7 cellular contexts compared by ENCODE assay signal in genomic region chr17:75941442-75941819, GRCh38. TPM values are rescaled to one million over a fixed set of nuclear protein-coding genes. Genes with fewer than 3 reads are reported as not detected.
A peak's percentile ranks its signal among the peaks of the same experiment; 100 is the strongest.
DNase-seq lines count a peak whose midpoint lies in the region; ATAC-seq and TF ChIP-seq lines count a peak whose summit lies in the region.

No MANE protein-coding gene starts in this region.

- H3K4me3 ChIP-seq in iPS-18a (ENCODE audit: low read length): peak overlapping the region; percentile 81

- TF ChIP-seq CTCF in HFFc6 (IDR thresholded peaks at IDR 0.05) (no peak), activated B cell treated with CpG ODN at 0.5 μM for 24 hours (IDR thresholded peaks at IDR 0.05) (no peak)

- no peaks in the 10 kb centered on the region for H3K36me3 Mint-ChIP-seq in HFFc6 (ENCODE audit: low read depth)
- H3K36me3 Mint-ChIP-seq in activated B cell treated with CpG ODN at 0.5 μM for 24 hours (ENCODE audit: low read depth): peaks cover 8% of the 10 kb centered on the region
- no peaks in the 10 kb centered on the region for H3K36me3 Mint-ChIP-seq in stimulated activated memory B cell treated with anti-CD40 and anti-IgM and Interleukin-4, amounts not matched to agents 10 μg/mL and 1 μg/mL and 100 μg/mL, for 72 hours

- ATAC-seq in activated B cell treated with CpG ODN at 0.5 μM for 24 hours (ENCODE audit: low read depth): no peak
- no peak for ATAC-seq in stimulated activated memory B cell treated with anti-CD40 and anti-IgM and Interleukin-4, amounts not matched to agents 10 μg/mL and 1 μg/mL and 100 μg/mL, for 72 hours

- peaks cover 5% of the 10 kb centered on the region for H3K27me3 Mint-ChIP-seq in HFFc6 (ENCODE audit: insufficient read depth)
- no peaks in the 10 kb centered on the region for H3K27me3 Mint-ChIP-seq in activated B cell treated with CpG ODN at 0.5 μM for 24 hours
- H3K27me3 Mint-ChIP-seq in stimulated activated memory B cell treated with anti-CD40 and anti-IgM and Interleukin-4, amounts not matched to agents 10 μg/mL and 1 μg/mL and 100 μg/mL, for 72 hours: no peaks in the 10 kb centered on the region

- no peaks in the 10 kb centered on the region for H3K27me3 ChIP-seq in iPS-18a (ENCODE audit: control insufficient read depth, insufficient read depth, low read length)

- peaks cover 4% of the 10 kb centered on the region for H3K4me1 ChIP-seq in iPS-18a (ENCODE audit: control insufficient read depth, low read depth, low read length)

- CTCF ChIA-PET in activated B cell treated with CpG ODN at 0.5 μM for 24 hours (lab: Charles Lee): interaction anchor here (1.4 kb wide), 1 partner anchor 64 kb away, joined by 5 read pairs; no protein-coding TSS in a partner anchor

- intact Hi-C loops in activated B cell treated with CpG ODN at 0.5 μM for 24 hours (cut with micrococcal nuclease): loop anchor here (1.0 to 2.0 kb wide), 4 partner anchors 36 to 511 kb away; partner anchors contain the start of genes ACOX1, TEN1, UBE2O and WBP2

- no peaks in the 10 kb centered on the region for H3K9me3 ChIP-seq in iPS-18a (ENCODE audit: control insufficient read depth, low read depth, low read length)

- peak overlapping the region; percentile 55 for H3K9ac ChIP-seq in iPS-18a (ENCODE audit: low read length)

- H3K36me3 ChIP-seq in iPS-18a (ENCODE audit: control insufficient read depth, low read depth, low read length): peaks cover 12% of the 10 kb centered on the region

- H3K27ac Mint-ChIP-seq in HFFc6 (peak overlapping the region; percentile 94), activated B cell treated with CpG ODN at 0.5 μM for 24 hours (peak overlapping the region; percentile 61)
- no peak overlapping the region for H3K27ac Mint-ChIP-seq in stimulated activated memory B cell treated with anti-CD40 and anti-IgM and Interleukin-4, amounts not matched to agents 10 μg/mL and 1 μg/mL and 100 μg/mL, for 72 hours

- H3K4me3 Mint-ChIP-seq in HFFc6 (peak overlapping the region; percentile 95), activated B cell treated with CpG ODN at 0.5 μM for 24 hours (peak overlapping the region; percentile 86)
- peak overlapping the region; percentile 81 for H3K4me3 Mint-ChIP-seq in stimulated activated memory B cell treated with anti-CD40 and anti-IgM and Interleukin-4, amounts not matched to agents 10 μg/mL and 1 μg/mL and 100 μg/mL, for 72 hours

- POLR2A ChIA-PET in activated B cell treated with CpG ODN at 0.5 μM for 24 hours (lab: Charles Lee): interaction anchor here (0.6 to 1.7 kb wide), 10 partner anchors 16 to 730 kb away, joined by 3 to 6 read pairs (median 3); partner anchors contain the start of genes ACOX1, MRPL38, SRP68 and TEN1

- H3K4me1 Mint-ChIP-seq in HFFc6 (ENCODE audit: low read depth): peaks cover 17% of the 10 kb centered on the region
- H3K4me1 Mint-ChIP-seq in activated B cell treated with CpG ODN at 0.5 μM for 24 hours: peaks cover 13% of the 10 kb centered on the region
- peaks cover 15% of the 10 kb centered on the region for H3K4me1 Mint-ChIP-seq in stimulated activated memory B cell treated with anti-CD40 and anti-IgM and Interleukin-4, amounts not matched to agents 10 μg/mL and 1 μg/mL and 100 μg/mL, for 72 hours

- DNase-seq in HFFc6 (no peak), activated B cell treated with CpG ODN at 0.5 μM for 24 hours (no peak), NCI-H2196 treated with DMSO at 0.1 percent for 48 hours (lab: John Stamatoyannopoulos, UW; ENCODE audit: unreplicated experiment) (no peak), cerebellar cortex (ENCODE audit: low spot score) (no peak), GM03348 (ENCODE audit: low spot score) (no peak)

- H3K9me3 Mint-ChIP-seq in HFFc6 (no peaks in the 10 kb centered on the region), activated B cell treated with CpG ODN at 0.5 μM for 24 hours (no peaks in the 10 kb centered on the region)
- no peaks in the 10 kb centered on the region for H3K9me3 Mint-ChIP-seq in stimulated activated memory B cell treated with anti-CD40 and anti-IgM and Interleukin-4, amounts not matched to agents 10 μg/mL and 1 μg/mL and 100 μg/mL, for 72 hours

- H3K27ac ChIP-seq in iPS-18a (ENCODE audit: low read length): no peak overlapping the region

RNA-seq across cellular contexts. Expression of gene FBF1, which starts 0.6 kb away (rescaled TPM):
- 10 to 100 TPM in 1 of 6 experiments, 1 to 10 TPM in 5; 5.6 to 10.1 (median 6.3) TPM for total RNA-seq in HFFc6 (2021; fragmentation: NEBNext Ultra II Directional; extraction: Animal tissue kit (Norgen Biotek cat#: 25700))
- total RNA-seq in activated B cell treated with CpG ODN at 0.5 μM for 24 hours: 13.2 and 15.1 TPM in 2 replicates

RNA-seq across cellular contexts. Expression of gene MRPL38, which starts 36.7 kb away (rescaled TPM):
- 10 to 100 TPM; 64.9 to 89.8 (median 70.3) TPM for total RNA-seq in HFFc6 (2021; fragmentation: NEBNext Ultra II Directional; extraction: Animal tissue kit (Norgen Biotek cat#: 25700))
- 132 and 137 TPM in 2 replicates for total RNA-seq in activated B cell treated with CpG ODN at 0.5 μM for 24 hours

RNA-seq across cellular contexts. Expression of gene ACOX1, which starts 37.5 kb away (rescaled TPM):
- 10 to 100 TPM; 40.4 to 47.2 (median 44.5) TPM for total RNA-seq in HFFc6 (2021; fragmentation: NEBNext Ultra II Directional; extraction: Animal tissue kit (Norgen Biotek cat#: 25700))
- 23.3 and 25.8 TPM in 2 replicates for total RNA-seq in activated B cell treated with CpG ODN at 0.5 μM for 24 hours

RNA-seq across cellular contexts. Expression of gene TEN1, which starts 37.6 kb away (rescaled TPM):
- total RNA-seq in HFFc6 (2021; fragmentation: NEBNext Ultra II Directional; extraction: Animal tissue kit (Norgen Biotek cat#: 25700)): 10 to 100 TPM; 13.3 to 15.4 (median 13.8) TPM
- 22.7 and 23.2 TPM in 2 replicates for total RNA-seq in activated B cell treated with CpG ODN at 0.5 μM for 24 hours

RNA-seq across cellular contexts. Expression of gene TRIM65, which starts 44.7 kb away (rescaled TPM):
- total RNA-seq in HFFc6 (2021; fragmentation: NEBNext Ultra II Directional; extraction: Animal tissue kit (Norgen Biotek cat#: 25700)): 10 to 100 TPM; 10.3 to 12.6 (median 11.0) TPM
- total RNA-seq in activated B cell treated with CpG ODN at 0.5 μM for 24 hours: 20.0 and 22.4 TPM in 2 replicates
